In the genomic region with DNA sequence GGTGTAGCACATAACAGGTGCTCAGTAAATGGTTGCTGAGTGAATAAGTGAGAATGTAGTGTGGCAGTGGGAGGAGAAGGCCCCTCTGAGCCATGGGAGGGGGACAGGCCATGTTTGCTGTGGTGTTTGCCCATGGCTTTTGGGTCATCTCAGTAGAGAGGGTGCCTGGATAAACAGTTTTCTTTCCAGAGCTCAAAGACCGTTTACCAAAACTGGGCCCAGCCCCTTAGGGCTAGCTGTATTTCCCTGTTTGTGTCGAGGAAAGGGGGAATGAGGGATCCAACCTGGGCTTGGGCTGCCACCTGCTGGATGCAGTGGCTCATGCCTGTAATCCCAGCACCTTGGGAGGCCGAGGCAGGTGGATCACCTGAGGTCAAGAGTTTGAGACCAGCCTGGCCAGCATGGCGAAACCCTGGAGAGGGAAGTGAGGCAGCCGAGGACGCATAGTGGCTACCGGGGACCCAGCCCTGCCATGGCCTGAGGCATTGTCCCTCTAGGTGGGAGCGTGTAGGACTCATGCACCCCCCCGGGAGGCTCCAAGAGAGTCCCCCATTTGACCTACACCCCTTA, we compare ENCODE assay signal across 11 cellular contexts. TPM values are rescaled to one million over a fixed set of nuclear protein-coding genes. Genes with fewer than 3 reads are reported as not detected.
A peak's percentile ranks its signal among the peaks of the same experiment; 100 is the strongest.
DNase-seq lines count a peak whose midpoint lies in the region; ATAC-seq and TF ChIP-seq lines count a peak whose summit lies in the region.
"Had no signal": no experiment of that assay in that cellular context is flagged by ENCODE, and none has a peak within 500 bp of the region (broad histone marks: within the 10 kb centered on the region; RNA-seq: fewer than 3 reads in every experiment).

No MANE protein-coding gene starts in this region.

- H3K4me1 ChIP-seq in cardiac muscle cell (ENCODE audit: low read depth), result no peaks in the 10 kb centered on the region
- peaks cover 7% of the 10 kb centered on the region for H3K4me1 ChIP-seq in RWPE2 (ENCODE audit: insufficient read depth, poor library complexity, severe bottlenecking)
- peaks cover 8% of the 10 kb centered on the region for H3K4me1 ChIP-seq in upper lobe of right lung

- H3K4me3 ChIP-seq in cardiac muscle cell, result no peak overlapping the region
- no peak overlapping the region for H3K4me3 ChIP-seq in RWPE2 (ENCODE audit: severe bottlenecking)
- no peak overlapping the region for H3K4me3 ChIP-seq in foreskin fibroblast (ENCODE audit: low read depth in 1 of 2, low read length in 2 of 2)
- H3K4me3 ChIP-seq in upper lobe of right lung, result no peak overlapping the region

- DNase-seq in cardiac muscle cell (ENCODE audit: low read depth in 1 of 2, low spot score in 1 of 2) (peak in 1 of 2 donors; percentile 15), left cardiac atrium (no peak), RWPE2 (ENCODE audit: low spot score) (no peak), foreskin fibroblast (peak in 1 of 2 donors; percentile 40), upper lobe of right lung (peak; percentile 66)
- no peak for DNase-seq in stimulated activated CD4-positive, alpha-beta T cell treated with anti-CD3 and anti-CD28 coated beads, Interleukin-2, amount 100 ng/mL, for 48 hours
- DNase-seq: activated CD4-positive, alpha-beta T cell treated with anti-CD3 and anti-CD28 coated beads for 4 hours; NCI-H1105 treated with DMSO at 0.1 percent for 48 hours had no signal

- H3K9me3 ChIP-seq in cardiac muscle cell (ENCODE audit: low read depth), result no peaks in the 10 kb centered on the region
- H3K9me3 ChIP-seq in RWPE2 (ENCODE audit: severe bottlenecking), result no peaks in the 10 kb centered on the region
- no peaks in the 10 kb centered on the region for H3K9me3 ChIP-seq in upper lobe of right lung

- H3K27me3 ChIP-seq in cardiac muscle cell, result peaks cover 12% of the 10 kb centered on the region
- H3K27me3 ChIP-seq in RWPE2 (ENCODE audit: insufficient read depth, poor library complexity, severe bottlenecking), result no peaks in the 10 kb centered on the region
- peaks cover 12% of the 10 kb centered on the region for H3K27me3 ChIP-seq in upper lobe of right lung

- no peak overlapping the region for H3K27ac ChIP-seq in cardiac muscle cell
- no peak overlapping the region for H3K27ac ChIP-seq in RWPE2 (ENCODE audit: poor library complexity, severe bottlenecking)
- no peak overlapping the region for H3K27ac ChIP-seq in upper lobe of right lung

- intact Hi-C loops in left cardiac atrium (cut with DNase I), result loop anchor here in 1 of 2 donors (10.0 kb wide), 1 partner anchor 511 kb away; no protein-coding TSS in a partner anchor
- intact Hi-C loops in upper lobe of right lung (cut with DNase I), result loop anchor here (10.0 kb wide), 2 partner anchors 201 to 511 kb away; no protein-coding TSS in a partner anchor

- no peaks in the 10 kb centered on the region for H3K36me3 ChIP-seq in cardiac muscle cell
- H3K36me3 ChIP-seq in RWPE2 (ENCODE audit: low read depth), result no peaks in the 10 kb centered on the region
- no peaks in the 10 kb centered on the region for H3K36me3 ChIP-seq in upper lobe of right lung

- ATAC-seq in left cardiac atrium (no peak), RWPE2 (ENCODE audit: low read depth) (peak; percentile 65), upper lobe of right lung (peak; percentile 59), HG03196 (IDR thresholded peaks at IDR 0.05; ENCODE audit: unreplicated experiment) (no peak), GM21825 (IDR thresholded peaks at IDR 0.05; ENCODE audit: unreplicated experiment) (no peak)

- TF ChIP-seq CTCF in cardiac muscle cell (IDR thresholded peaks at IDR 0.05; ENCODE audit: low read depth, low read length), result peak; percentile 26
- TF ChIP-seq CTCF in RWPE2 (IDR thresholded peaks at IDR 0.05; ENCODE audit: poor library complexity, severe bottlenecking), result peak; percentile 81
- TF ChIP-seq CTCF in foreskin fibroblast (IDR thresholded peaks at IDR 0.05; ENCODE audit: low read depth, low read length), result peak; percentile 32
- TF ChIP-seq CTCF in upper lobe of right lung (IDR thresholded peaks at IDR 0.05), result peak; percentile 37

RNA-seq across cellular contexts. Expression of a gene that starts 8.7 kb away (rescaled TPM):
- total RNA-seq in cardiac muscle cell (20.2 and 26.2 TPM in 2 replicates), left cardiac atrium (10 to 100 TPM; 10.5 to 12.1 TPM), upper lobe of right lung (25.7 TPM)
- 23.0 and 31.7 TPM in 2 replicates for polyA plus RNA-seq in cardiac muscle cell

RNA-seq across cellular contexts. Expression of a gene that starts 20.0 kb away (rescaled TPM):
- total RNA-seq in cardiac muscle cell (not detected in 2 replicates), left cardiac atrium (not detected), upper lobe of right lung (not detected)
- not detected in 2 replicates for polyA plus RNA-seq in cardiac muscle cell
- total RNA-seq: myocyte had no signal

RNA-seq across cellular contexts. Expression of a gene that starts 42.9 kb away (rescaled TPM):
- 29.2 and 36.5 TPM in 2 replicates for total RNA-seq in cardiac muscle cell
- polyA plus RNA-seq in cardiac muscle cell, result 20.1 and 41.6 TPM in 2 replicates
- 100 to 1,000 TPM; 150 to 169 TPM for total RNA-seq in left cardiac atrium
- total RNA-seq in upper lobe of right lung, result 283 TPM

Comparison
In these comparisons a context has a peak if more than half of its experiments do, and no peak if none do; other contexts are left out.
1. CTCF ChIP-seq: peak in every context shown above with its lines; median percentile 81 in RWPE2; 37 in upper lobe of right lung; 32 in foreskin fibroblast; 26 in cardiac muscle cell.
2. ATAC-seq: peak in RWPE2 (single experiment) and upper lobe of right lung (single experiment); none in left cardiac atrium (0 of 2), HG03196 (single experiment) and GM21825 (single experiment).